Comparison of ENCODE assay signal across 8 cellular contexts in the genomic region with DNA sequence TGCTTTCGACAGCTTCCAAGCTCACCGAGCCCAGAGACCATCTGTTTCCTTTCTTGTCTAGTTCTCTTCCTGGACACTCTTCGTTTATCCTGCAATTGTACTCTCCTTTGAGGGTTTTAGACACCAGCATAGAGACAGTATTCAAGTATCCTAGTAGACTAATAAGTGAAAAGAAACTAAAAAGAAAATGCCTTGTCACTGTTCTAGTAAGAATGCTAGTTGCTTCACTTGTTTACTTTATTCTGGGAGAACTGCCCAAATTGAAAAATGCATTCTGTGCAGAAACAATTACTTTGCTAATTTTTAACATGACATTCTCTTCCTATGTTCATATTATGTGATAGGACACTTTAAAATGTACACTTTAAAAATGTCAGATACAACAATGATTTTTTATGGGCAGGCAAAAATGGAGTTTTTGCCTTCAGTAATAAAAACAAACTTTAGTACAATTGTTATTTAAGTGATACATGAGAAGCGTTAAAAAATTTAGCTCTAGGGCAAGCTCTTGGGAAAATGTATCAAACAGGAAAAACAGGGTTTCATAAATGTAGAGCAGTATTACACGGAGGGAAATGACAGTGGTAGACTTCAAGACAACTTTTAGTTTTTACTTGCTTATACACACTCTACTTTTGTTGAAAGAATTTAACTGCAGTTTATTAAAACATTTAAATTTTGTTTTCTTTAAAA. TPM values are rescaled to one million over a fixed set of nuclear protein-coding genes. Genes with fewer than 3 reads are reported as not detected.
DNase-seq lines count a peak whose midpoint lies in the region; ATAC-seq, FAIRE-seq and TF ChIP-seq lines count a peak whose summit lies in the region.

No MANE protein-coding gene starts in this region.

- H3K27me3 ChIP-seq in Karpas-422 (ENCODE audit: low read length), result no peaks in the 10 kb centered on the region
- no peaks in the 10 kb centered on the region for H3K27me3 ChIP-seq in K562 (ENCODE audit: control insufficient read depth in 2 of 2, insufficient read depth in 2 of 2, low read length in 2 of 2)

- no peaks in the 10 kb centered on the region for H3K9me3 Mint-ChIP-seq in stimulated activated effector memory CD8-positive, alpha-beta T cell treated with anti-CD3 and anti-CD28 coated beads, Interleukin-12 subunit alpha, Interleukin-12 subunit beta, amount 100 ng/mL, for 72 hours

- H3K27ac Mint-ChIP-seq in stimulated activated effector memory CD8-positive, alpha-beta T cell treated with anti-CD3 and anti-CD28 coated beads, Interleukin-12 subunit alpha, Interleukin-12 subunit beta, amount 100 ng/mL, for 72 hours, result peak overlapping the region; percentile 97

- no peak for TF ChIP-seq CTCF in K562 (IDR thresholded peaks at IDR 0.05 in 2 of 3, conservative IDR thresholded peaks at IDR 0.05 in 1 of 3; ENCODE audit: insufficient read depth in 2 of 3, low read depth in 1 of 3, low read length in 3 of 3)

- H3K4me2 ChIP-seq in Karpas-422 (ENCODE audit: low read depth, low read length, poor library complexity, severe bottlenecking), result peak overlapping the region; percentile 79
- peak overlapping the region; percentile 86 for H3K4me2 ChIP-seq in K562 (ENCODE audit: insufficient read depth, low read length)

- peaks cover 35% of the 10 kb centered on the region for H3K4me1 Mint-ChIP-seq in stimulated activated effector memory CD8-positive, alpha-beta T cell treated with anti-CD3 and anti-CD28 coated beads, Interleukin-12 subunit alpha, Interleukin-12 subunit beta, amount 100 ng/mL, for 72 hours

- POLR2A ChIA-PET in K562 (lab: Yijun Ruan, JAX), result interaction anchor here (0.6 kb wide), 1 partner anchor 50 kb away, joined by 3 read pairs; no protein-coding TSS in a partner anchor

- ATAC-seq in K562, result peak; percentile 32
- ATAC-seq in stimulated activated effector memory CD8-positive, alpha-beta T cell treated with anti-CD3 and anti-CD28 coated beads, Interleukin-12 subunit alpha, Interleukin-12 subunit beta, amount 100 ng/mL, for 72 hours, result no peak

- H3K9me1 ChIP-seq in K562 (ENCODE audit: control insufficient read depth, insufficient read depth, low read length), result no peaks in the 10 kb centered on the region

- H3K9ac ChIP-seq in Karpas-422 (ENCODE audit: low read length) (peak overlapping the region; percentile 95), K562 (ENCODE audit: insufficient read depth in 1 of 2, low read depth in 2 of 2, low read length in 2 of 2) (peak overlapping the region; percentile 82 to 95)

- CTCF ChIA-PET in K562 (lab: Yijun Ruan, JAX; ENCODE audit: low intra/inter-chr PET ratio), result no interaction called here

- H3K4me3 Mint-ChIP-seq in stimulated activated effector memory CD8-positive, alpha-beta T cell treated with anti-CD3 and anti-CD28 coated beads, Interleukin-12 subunit alpha, Interleukin-12 subunit beta, amount 100 ng/mL, for 72 hours, result peak overlapping the region; percentile 87

- WGBS in K562 (ENCODE audit: insufficient coverage, low coverage, missing lambda C conversion rate), result 5% methylated on average over 5 of the region's 5 CpGs

- H3K9me2 ChIP-seq in Karpas-422 (replicated peaks; ENCODE audit: insufficient read depth, low read length), result no peaks in the 10 kb centered on the region

- H3K79me2 ChIP-seq in Karpas-422 (ENCODE audit: low read length) (peaks cover 45% of the 10 kb centered on the region), K562 (ENCODE audit: control insufficient read depth, insufficient read depth, low read length) (peaks cover 43% of the 10 kb centered on the region)

- H3K36me3 ChIP-seq in Karpas-422 (ENCODE audit: insufficient read depth, low read length) (no peaks in the 10 kb centered on the region), K562 (ENCODE audit: control insufficient read depth, insufficient read depth, low read length) (no peaks in the 10 kb centered on the region)

- intact Hi-C loops in K562 (cut with micrococcal nuclease), result no loop called here

- peak overlapping the region; percentile 87 for H3K4me3 ChIP-seq in Karpas-422 (ENCODE audit: low read length)
- H3K4me3 ChIP-seq in K562, result peak overlapping the region; percentile 83

- no peak for TF ChIP-seq RAD21 in K562 (CRISPR knock-in tag; conservative IDR thresholded peaks at IDR 0.05 in 1 of 2, IDR thresholded peaks at IDR 0.05 in 1 of 2)

- BruUV-seq in K562 (replicated peaks; lab: Mats Ljungman, UMichigan), result TSS peak; percentile 38

- in situ Hi-C loops in K562 (cut with MboI), result no loop called here

- TF ChIP-seq POLR2A in K562 (conservative IDR thresholded peaks at IDR 0.05), result no peak

- no peaks in the 10 kb centered on the region for H3K9me3 ChIP-seq in Karpas-422 (ENCODE audit: low read length)
- H3K9me3 ChIP-seq in K562 (replicated peaks; ENCODE audit: control insufficient read depth, insufficient read depth, low read depth, low read length), result no peaks in the 10 kb centered on the region

- H4K20me1 ChIP-seq in Karpas-422 (ENCODE audit: insufficient read depth, low read depth, low read length) (no peaks in the 10 kb centered on the region; the same call in 1 of the 2 replicates), K562 (replicated peaks; ENCODE audit: control insufficient read depth, insufficient read depth, low read length) (no peaks in the 10 kb centered on the region)

- H2AFZ ChIP-seq in Karpas-422 (ENCODE audit: low read length), result 0 out of 2 replicates have a peak overlapping the region, but pooled peaks have one; percentile 48
- peak overlapping the region; percentile 76 for H2AFZ ChIP-seq in K562 (ENCODE audit: low read depth, low read length)

- TF ChIP-seq EP300 in K562 (IDR thresholded peaks at IDR 0.05; ENCODE audit: low read length), result no peak

- DNase-seq in SKM-1 (lab: John Stamatoyannopoulos, UW; ENCODE audit: unreplicated experiment) (peak; percentile 44), SKM-1 treated with dmso at 0.1 percent for 144 hours (lab: John Stamatoyannopoulos, UW; ENCODE audit: unreplicated experiment) (no peak), Karpas-422 (peak; percentile 46), K562 (ENCODE audit: extremely low read depth in 1 of 4, low spot score in 3 of 4) (no peak), inferior parietal cortex (ENCODE audit: extremely low spot score) (peak; percentile 50), NCI-H1436 (lab: John Stamatoyannopoulos, UW) (no peak)
- DNase-seq in stimulated activated effector memory CD8-positive, alpha-beta T cell treated with anti-CD3 and anti-CD28 coated beads, Interleukin-12 subunit alpha, Interleukin-12 subunit beta, amount 100 ng/mL, for 72 hours (ENCODE audit: low spot score in 2 of 2), result no peak
- no peak for DNase-seq in stimulated activated CD4-positive, alpha-beta T cell treated with anti-CD3 and anti-CD28 coated beads, Interleukin-4, amount 100 ng/mL, for 1 hour

- H3K4me1 ChIP-seq in Karpas-422 (ENCODE audit: low read length) (peaks cover 36% of the 10 kb centered on the region), K562 (replicated peaks in 1 of 2; ENCODE audit: control insufficient read depth in 2 of 2, insufficient read depth in 2 of 2, low read length in 2 of 2) (no peaks in the 10 kb centered on the region; a peak in 2 of 5 replicates)

- FAIRE-seq in K562 (lab: Jason Lieb, UNC), result no peak

- H3K36me3 Mint-ChIP-seq in stimulated activated effector memory CD8-positive, alpha-beta T cell treated with anti-CD3 and anti-CD28 coated beads, Interleukin-12 subunit alpha, Interleukin-12 subunit beta, amount 100 ng/mL, for 72 hours, result peaks cover 19% of the 10 kb centered on the region

- H3K27ac ChIP-seq in Karpas-422 (ENCODE audit: low read length) (no peak overlapping the region), K562 (ENCODE audit: extremely low read depth, low read depth, low read length) (peak overlapping the region; percentile 72)

TF ChIP-seq in K562, 482 proteins besides CTCF, POLR2A, EP300 and RAD21 (continues in another document):
- 0 out of 2 replicates have a peak, but pooled peaks have one; percentile 25 for TF ChIP-seq MAFK (IDR thresholded peaks at IDR 0.05; ENCODE audit: low read length)
- TF ChIP-seq ZNF316 (IDR thresholded peaks at IDR 0.05), result peak; percentile 48
- peak; percentile 47 for TF ChIP-seq C11orf30 (IDR thresholded peaks at IDR 0.05; ENCODE audit: low read depth)
- TF ChIP-seq XRCC4 (IDR thresholded peaks at IDR 0.05; ENCODE audit: extremely low read depth, insufficient read depth, insufficient read length), result no peak
- 0 out of 2 replicates have a peak, but pooled peaks have one; percentile 24 for TF ChIP-seq FOXM1 (IDR thresholded peaks at IDR 0.05; ENCODE audit: low read depth)
- TF ChIP-seq FOXM1 (CRISPR knock-in tag; IDR thresholded peaks at IDR 0.05; ENCODE audit: low read depth), result no peak
- no peak for TF ChIP-seq ARID1B (IDR thresholded peaks at IDR 0.05)
- TF ChIP-seq ZNF57 (CRISPR knock-in tag; IDR thresholded peaks at IDR 0.05), result no peak
- TF ChIP-seq NRF1 (conservative IDR thresholded peaks at IDR 0.05 in 1 of 2, IDR thresholded peaks at IDR 0.05 in 1 of 2), result no peak
- peak; percentile 75 for TF ChIP-seq MAFG (tag; conservative IDR thresholded peaks at IDR 0.05)
- TF ChIP-seq PHTF2 (CRISPR knock-in tag; IDR thresholded peaks at IDR 0.05), result no peak
- no peak for TF ChIP-seq TGIF2 (CRISPR knock-in tag; IDR thresholded peaks at IDR 0.05)
- 0 out of 4 replicates have a peak, but pooled peaks of 1 of the 2 experiments have one; percentile 39 for TF ChIP-seq FOXA3 (CRISPR knock-in tag; conservative IDR thresholded peaks at IDR 0.05 in 1 of 2, IDR thresholded peaks at IDR 0.05 in 1 of 2)
- no peak for TF ChIP-seq NCOA4 (IDR thresholded peaks at IDR 0.05; ENCODE audit: partially characterized antibody)
- no peak for TF ChIP-seq HDAC8 (tag; IDR thresholded peaks at IDR 0.05)

RNA-seq across cellular contexts. Expression of gene FHIP2A, which starts 1.3 kb away (rescaled TPM):
- total RNA-seq in Karpas-422 (2014; rRNA removed; shearing (Covaris generic); ENCODE audit: low replicate concordance), result 7.8 and 21.7 TPM in 2 replicates
- 10.1 and 29.6 TPM in 2 replicates for total RNA-seq in K562 (2011; cell fraction: chromatin; rRNA removed; ENCODE audit: low replicate concordance)
- total RNA-seq in K562 (2011; cell fraction: nucleolus; rRNA removed), result 7.5 and 8.5 TPM in 2 replicates
- total RNA-seq in K562 (2011; cell fraction: nucleoplasm; rRNA removed), result 11.8 and 14.6 TPM in 2 replicates
- 1.4 and 1.8 TPM in 2 replicates for total RNA-seq in K562 (2014; rRNA removed)
- total RNA-seq in K562 (2014; rRNA removed; fragmentation: Illumina TruSeq; extraction: Trizol), result 4.3 and 5.1 TPM in 2 replicates
- 3.4 and 3.9 TPM in 2 replicates for total RNA-seq in K562 (2015; rRNA removed; fragmentation: Illumina TruSeq; extraction: Trizol)
- 6.4 TPM in 2 replicates for total RNA-seq in K562 (2021)
- 7.4 and 10.6 TPM in 2 replicates for polyA plus RNA-seq in K562 (2011; rRNA removed)
- polyA plus RNA-seq in K562 (2011; cell fraction: cytosol; rRNA removed), result 1.8 and 2.9 TPM in 2 replicates
- 10.7 and 17.9 TPM in 2 replicates for polyA plus RNA-seq in K562 (2011; cell fraction: nucleus; rRNA removed)
- 2.2 and 3.1 TPM in 2 replicates for polyA plus RNA-seq in K562 (2012)
- 3.0 and 3.3 TPM in 2 replicates for polyA plus RNA-seq in K562 (2014; fragmentation: Illumina TruSeq; extraction: Trizol)
- 1 to 10 TPM; 1.5 to 1.6 TPM for polyA plus RNA-seq in K562 (2014; fragmentation: Nextera tagmentation; extraction: Ambion mirVana)
- polyA plus RNA-seq in K562 (2014; rRNA removed), result 2.0 and 2.8 TPM in 2 replicates
- polyA minus RNA-seq in K562 (2011; rRNA and poly(A)+ RNA removed), result 10.9 and 13.2 TPM in 2 replicates
- 8.8 and 14.1 TPM in 2 replicates for polyA minus RNA-seq in K562 (2011; cell fraction: cytosol; rRNA and poly(A)+ RNA removed)
- 6.7 and 12.6 TPM in 2 replicates for polyA minus RNA-seq in K562 (2011; cell fraction: nucleus; rRNA and poly(A)+ RNA removed)

Comparison
In these comparisons a context has a peak if more than half of its experiments do, and no peak if none do; other contexts are left out.
1. DNase-seq: peak in SKM-1 (single experiment), Karpas-422 (single experiment) and inferior parietal cortex (single experiment); none in SKM-1 treated with dmso at 0.1 percent for 144 hours (single experiment), K562 (0 of 4), stimulated activated effector memory CD8-positive, alpha-beta T cell treated with anti-CD3 and anti-CD28 coated beads, Interleukin-12 subunit alpha, Interleukin-12 subunit beta, amount 100 ng/mL, for 72 hours (0 of 2), stimulated activated CD4-positive, alpha-beta T cell treated with anti-CD3 and anti-CD28 coated beads, Interleukin-4, amount 100 ng/mL, for 1 hour (single experiment) and NCI-H1436 (single experiment).